13 cellular contexts compared by ENCODE assay signal in genomic region chr4:148265627-148266026, GRCh38.
DNase-seq lines count a peak whose midpoint lies in the region; ATAC-seq and TF ChIP-seq lines count a peak whose summit lies in the region.
"Had no signal": no experiment of that assay in that cellular context is flagged by ENCODE, and none has a peak within 500 bp of the region (broad histone marks: within the 10 kb centered on the region; RNA-seq: fewer than 3 reads in every experiment).

No MANE protein-coding gene starts in this region.

- H3K4me3 ChIP-seq in endocrine pancreas (ENCODE audit: control insufficient read depth, insufficient read depth, low read length): peak overlapping the region; percentile 31
- H3K4me3 ChIP-seq in naive thymus-derived CD4-positive, alpha-beta T cell (ENCODE audit: low read length): no peak overlapping the region
- H3K4me3 ChIP-seq: BLaER1 had no signal

- peaks cover 13% of the 10 kb centered on the region for H3K4me1 Mint-ChIP-seq in nephron
- peaks cover 0 to 58% (median 42%) of the 10 kb centered on the region in 7 donors for H3K4me1 Mint-ChIP-seq in naive thymus-derived CD4-positive, alpha-beta T cell

- H3K36me3 ChIP-seq in endocrine pancreas (ENCODE audit: control insufficient read depth, insufficient read depth, low read length): no peaks in the 10 kb centered on the region
- no peaks in the 10 kb centered on the region for H3K36me3 ChIP-seq in naive thymus-derived CD4-positive, alpha-beta T cell (ENCODE audit: control insufficient read depth in 2 of 3, insufficient read depth in 3 of 3, low read length in 3 of 3)
- H3K36me3 ChIP-seq: BLaER1 had no signal

- H3K4me1 ChIP-seq in endocrine pancreas (ENCODE audit: control insufficient read depth, insufficient read depth, low read length): peaks cover 3% of the 10 kb centered on the region
- no peaks in the 10 kb centered on the region for H3K4me1 ChIP-seq in naive thymus-derived CD4-positive, alpha-beta T cell (ENCODE audit: control insufficient read depth in 2 of 2, insufficient read depth in 2 of 2, low read length in 2 of 2)
- H3K4me1 ChIP-seq: BLaER1 had no signal

- no peaks in the 10 kb centered on the region for H3K27me3 Mint-ChIP-seq in nephron (ENCODE audit: low read depth)
- no peaks in the 10 kb centered on the region for H3K27me3 Mint-ChIP-seq in naive thymus-derived CD4-positive, alpha-beta T cell
- H3K27me3 Mint-ChIP-seq: CD8-positive, alpha-beta memory T cell had no signal

- ATAC-seq in HG03469 (IDR thresholded peaks at IDR 0.05; ENCODE audit: unreplicated experiment): no peak
- no peak for ATAC-seq in naive thymus-derived CD4-positive, alpha-beta T cell
- ATAC-seq: HCT116 had no signal

- intact Hi-C loops in naive thymus-derived CD4-positive, alpha-beta T cell (cut with micrococcal nuclease): no loop called here

- no peak overlapping the region for H3K9ac ChIP-seq in endocrine pancreas (ENCODE audit: control insufficient read depth, insufficient read depth, low read length)
- H3K9ac ChIP-seq: BLaER1 had no signal

- no peak for TF ChIP-seq CTCF in nephron (IDR thresholded peaks at IDR 0.05; ENCODE audit: unreplicated experiment in 3 of 3)

- no peaks in the 10 kb centered on the region for H3K27me3 ChIP-seq in endocrine pancreas (ENCODE audit: control insufficient read depth, insufficient read depth, low read length)
- H3K27me3 ChIP-seq in naive thymus-derived CD4-positive, alpha-beta T cell (ENCODE audit: control insufficient read depth in 2 of 2, insufficient read depth in 2 of 2, low read length in 2 of 2): no peaks in the 10 kb centered on the region
- H3K27me3 ChIP-seq: BLaER1 had no signal

- no peak overlapping the region for H3K4me3 Mint-ChIP-seq in nephron
- H3K4me3 Mint-ChIP-seq in naive thymus-derived CD4-positive, alpha-beta T cell: no peak overlapping the region
- H3K4me3 Mint-ChIP-seq: CD8-positive, alpha-beta memory T cell had no signal

- CTCF ChIA-PET in naive thymus-derived CD4-positive, alpha-beta T cell (lab: Charles Lee): no interaction called here

- no peaks in the 10 kb centered on the region for H3K36me3 Mint-ChIP-seq in nephron (ENCODE audit: low read depth)
- H3K36me3 Mint-ChIP-seq in naive thymus-derived CD4-positive, alpha-beta T cell: peaks cover 0 to 41% (median 12%) of the 10 kb centered on the region in 5 donors

- H3K9me3 Mint-ChIP-seq in nephron: no peaks in the 10 kb centered on the region
- peaks cover 0 to 13% (median 0%) of the 10 kb centered on the region in 11 donors for H3K9me3 Mint-ChIP-seq in naive thymus-derived CD4-positive, alpha-beta T cell

- POLR2A ChIA-PET in naive thymus-derived CD4-positive, alpha-beta T cell (lab: Charles Lee): no interaction called here

- peak overlapping the region; percentile 15 to 79 (median 43) for H3K27ac Mint-ChIP-seq in nephron
- no peak overlapping the region for H3K27ac Mint-ChIP-seq in naive thymus-derived CD4-positive, alpha-beta T cell
- H3K27ac Mint-ChIP-seq: CD8-positive, alpha-beta memory T cell had no signal

- H3K9me3 ChIP-seq in endocrine pancreas (ENCODE audit: control insufficient read depth, low read length): no peaks in the 10 kb centered on the region
- no peaks in the 10 kb centered on the region for H3K9me3 ChIP-seq in naive thymus-derived CD4-positive, alpha-beta T cell (ENCODE audit: control insufficient read depth in 2 of 3, low read length in 3 of 3)
- H3K9me3 ChIP-seq: BLaER1, Caco-2 had no signal

- no peak overlapping the region for H3K27ac ChIP-seq in naive thymus-derived CD4-positive, alpha-beta T cell (ENCODE audit: low read depth, low read length)
- H3K27ac ChIP-seq: BLaER1 had no signal

- DNase-seq in DMS53 (lab: John Stamatoyannopoulos, UW) (peak; percentile 66), left kidney (ENCODE audit: low read depth, low spot score) (peak; percentile 33), H4 (ENCODE audit: low spot score) (no peak)
- no peak for DNase-seq in naive thymus-derived CD4-positive, alpha-beta T cell
- DNase-seq: 8988T; AML-193; CD8-positive, alpha-beta memory T cell had no signal

Comparison
In these comparisons a context has a peak if more than half of its experiments do, and no peak if none do; other contexts are left out.
1. DNase-seq: peak in DMS53 (single experiment) and left kidney (single experiment); none in H4 (single experiment) and naive thymus-derived CD4-positive, alpha-beta T cell (0 of 9).
2. H3K27ac Mint-ChIP-seq: peak in nephron (3 of 3); none in naive thymus-derived CD4-positive, alpha-beta T cell (0 of 9).